Comparison of ENCODE assay signal across 23 cellular contexts in the genomic region with DNA sequence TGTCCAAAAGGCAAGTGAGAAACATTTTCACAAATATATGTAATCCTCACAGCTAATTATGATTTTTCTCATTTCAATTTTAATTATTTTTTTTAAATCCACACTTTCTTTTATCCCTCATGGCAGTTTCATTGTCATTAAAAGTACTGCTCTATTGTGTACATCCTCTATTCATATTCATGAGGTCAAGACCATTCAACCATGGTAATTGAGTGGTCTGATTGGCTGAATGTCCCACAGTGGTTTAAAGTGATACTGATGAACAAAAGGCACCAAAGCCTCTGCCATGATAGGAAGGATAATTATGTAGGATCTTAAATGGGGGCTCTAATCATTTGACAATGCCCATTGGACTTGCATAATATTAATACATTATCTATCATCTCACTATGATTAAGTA.
"Had no signal": no experiment of that assay in that cellular context is flagged by ENCODE, and none has a peak within 500 bp of the region (broad histone marks: within the 10 kb centered on the region; RNA-seq: fewer than 3 reads in every experiment).

No MANE protein-coding gene starts in this region.

- H3K27me3 Mint-ChIP-seq: memory B cell, progenitor cell of endocrine pancreas had no signal

- H3K9ac ChIP-seq: parathyroid adenoma had no signal

- H3K36me3 ChIP-seq: neutrophil, right atrium auricular region, stomach, thyroid gland, vagina had no signal

- H3K27me3 ChIP-seq: neutrophil, right atrium auricular region, thyroid gland, vagina had no signal

- ATAC-seq: effector memory CD8-positive, alpha-beta T cell; left lobe of liver; natural killer cell; sciatic nerve; stimulated activated effector memory CD8-positive, alpha-beta T cell treated with anti-CD3 and anti-CD28 coated beads, Interleukin-12 subunit alpha, Interleukin-12 subunit beta, amount 100 ng/mL, for 72 hours had no signal

- H3K79me2 ChIP-seq: parathyroid adenoma had no signal

- H3K9me3 ChIP-seq: neutrophil, right atrium auricular region, stomach, thyroid gland, vagina had no signal

- H2AFZ ChIP-seq: parathyroid adenoma had no signal

- H3K4me3 Mint-ChIP-seq: effector memory CD8-positive, alpha-beta T cell; memory B cell; natural killer cell; stimulated activated effector memory CD8-positive, alpha-beta T cell treated with anti-CD3 and anti-CD28 coated beads, Interleukin-12 subunit alpha, Interleukin-12 subunit beta, amount 100 ng/mL, for 72 hours had no signal

- H3K4me1 ChIP-seq: parathyroid adenoma, right atrium auricular region, stomach, thyroid gland, vagina had no signal

- H3K9me3 Mint-ChIP-seq: effector memory CD8-positive, alpha-beta T cell; memory B cell; stimulated activated effector memory CD8-positive, alpha-beta T cell treated with anti-CD3 and anti-CD28 coated beads, Interleukin-12 subunit alpha, Interleukin-12 subunit beta, amount 100 ng/mL, for 72 hours had no signal

- H3K4me2 ChIP-seq: smooth muscle cell had no signal

- DNase-seq: cortex of kidney; effector memory CD8-positive, alpha-beta T cell; hypothalamus; kidney; natural killer cell; stimulated activated CD4-positive, alpha-beta T cell treated with anti-CD3 and anti-CD28 coated beads, Interleukin-12 subunit alpha, Interleukin-12 subunit beta, amount 100 ng/mL, for 4 hours; stimulated activated CD4-positive, alpha-beta T cell treated with anti-CD3 and anti-CD28 coated beads, Interleukin-2, amount 100 ng/mL, for 24 hours; stimulated activated CD4-positive, alpha-beta T cell treated with anti-CD3 and anti-CD28 coated beads, Interleukin-4, amount 100 ng/mL, for 24 hours; stimulated activated naive CD4-positive, alpha-beta T cell treated with Interleukin-2 at 50 U/mL for 16 hours; stomach; thyroid gland; trophoblast cell had no signal

- H3K4me3 ChIP-seq: lung, right atrium auricular region, smooth muscle cell, stomach, thyroid gland, vagina had no signal

- H3K27ac ChIP-seq: neutrophil, parathyroid adenoma, right atrium auricular region, stomach, thyroid gland, vagina had no signal

- H3K4me1 Mint-ChIP-seq: memory B cell; natural killer cell; stimulated activated effector memory CD8-positive, alpha-beta T cell treated with anti-CD3 and anti-CD28 coated beads, Interleukin-12 subunit alpha, Interleukin-12 subunit beta, amount 100 ng/mL, for 72 hours had no signal

- H3K27ac Mint-ChIP-seq: effector memory CD8-positive, alpha-beta T cell; memory B cell; natural killer cell; progenitor cell of endocrine pancreas; stimulated activated effector memory CD8-positive, alpha-beta T cell treated with anti-CD3 and anti-CD28 coated beads, Interleukin-12 subunit alpha, Interleukin-12 subunit beta, amount 100 ng/mL, for 72 hours had no signal

- H3K36me3 Mint-ChIP-seq: memory B cell; natural killer cell; stimulated activated effector memory CD8-positive, alpha-beta T cell treated with anti-CD3 and anti-CD28 coated beads, Interleukin-12 subunit alpha, Interleukin-12 subunit beta, amount 100 ng/mL, for 72 hours had no signal
